16 cellular contexts compared by ENCODE assay signal in the genomic region with DNA sequence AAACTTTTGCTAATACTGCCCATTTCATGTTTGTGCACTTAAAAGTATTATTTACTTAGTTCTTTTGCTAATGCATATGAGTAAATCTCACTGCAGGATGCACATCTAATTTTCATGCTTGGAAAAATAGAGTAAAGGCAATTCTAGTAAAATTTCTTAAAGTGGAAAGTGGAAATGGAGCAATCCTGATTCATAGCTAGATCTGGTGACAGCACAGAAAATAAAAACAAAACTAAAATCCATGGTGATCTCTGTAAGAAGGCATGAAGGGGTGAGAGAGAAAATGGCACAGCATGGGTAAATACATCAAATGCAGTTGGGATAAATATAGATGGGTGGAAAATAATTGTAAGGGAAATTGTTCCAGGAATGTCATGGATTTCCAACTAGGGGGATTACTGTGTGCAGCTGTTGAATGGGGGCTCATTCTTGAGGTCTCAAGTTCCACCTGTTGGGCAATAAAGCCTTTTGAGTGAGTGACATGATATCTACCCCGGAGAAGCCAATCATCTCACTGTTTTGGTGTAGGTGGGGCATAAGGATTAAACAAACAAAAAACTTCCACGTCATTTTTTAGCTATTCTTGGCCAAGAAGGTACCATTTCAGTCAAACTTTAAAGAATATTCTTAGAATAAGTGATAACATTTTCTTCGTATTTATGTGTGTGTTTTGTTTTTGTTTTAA. TPM values are rescaled to one million over a fixed set of nuclear protein-coding genes. Genes with fewer than 3 reads are reported as not detected.
DNase-seq lines count a peak whose midpoint lies in the region; ATAC-seq and TF ChIP-seq lines count a peak whose summit lies in the region.
"Had no signal": no experiment of that assay in that cellular context is flagged by ENCODE, and none has a peak within 500 bp of the region (broad histone marks: within the 10 kb centered on the region; RNA-seq: fewer than 3 reads in every experiment).

No MANE protein-coding gene starts in this region.

- H3K27me3 ChIP-seq in Caco-2 (replicated peaks; ENCODE audit: control insufficient read depth, insufficient read depth, low read length), result no peaks in the 10 kb centered on the region
- H3K27me3 ChIP-seq: BLaER1 treated with 17β-estradiol and CSF1 and Interleukin-3, amounts not matched to agents 10 nM and 100 nM had no signal

- no peaks in the 10 kb centered on the region for H3K27me3 Mint-ChIP-seq in Caco-2 (ENCODE audit: insufficient read depth, unreplicated experiment)
- H3K27me3 Mint-ChIP-seq in activated CD8-positive, alpha-beta memory T cell treated with anti-CD3 and anti-CD28 coated beads, Interleukin-2, amount 10 ng/mL, durations not matched to agents 7 days and 5 days, result peaks cover 8% of the 10 kb centered on the region

- peaks cover 60% of the 10 kb centered on the region for H3K4me1 ChIP-seq in Caco-2

- H3K4me3 ChIP-seq in Caco-2 (ENCODE audit: low read depth, low read length), result no peak overlapping the region
- H3K4me3 ChIP-seq: BLaER1 treated with 17β-estradiol and CSF1 and Interleukin-3, amounts not matched to agents 10 nM and 100 nM; PC-9 had no signal

- peak overlapping the region; percentile 5 for H3K4me3 Mint-ChIP-seq in Caco-2 (ENCODE audit: unreplicated experiment)
- H3K4me3 Mint-ChIP-seq in activated CD8-positive, alpha-beta memory T cell treated with anti-CD3 and anti-CD28 coated beads, Interleukin-2, amount 10 ng/mL, durations not matched to agents 7 days and 5 days, result no peak overlapping the region
- H3K4me3 Mint-ChIP-seq: activated CD8-positive, alpha-beta T cell treated with anti-CD3 and anti-CD28 coated beads, Interleukin-2, amount 10 ng/mL, durations not matched to agents 7 days and 5 days had no signal

- no peaks in the 10 kb centered on the region for H3K36me3 ChIP-seq in Caco-2 (ENCODE audit: control insufficient read depth, insufficient read depth, low read length)
- H3K36me3 ChIP-seq: BLaER1 treated with 17β-estradiol and CSF1 and Interleukin-3, amounts not matched to agents 10 nM and 100 nM had no signal

- DNase-seq in ACHN, result peak; percentile 42
- no peak for DNase-seq in Caco-2
- peak; percentile 2 for DNase-seq in NCI-H69 (lab: John Stamatoyannopoulos, UW)
- peak; percentile 30 for DNase-seq in iris pigment epithelial cell (ENCODE audit: low read depth)
- DNase-seq in T-helper 2 cell, result no peak
- no peak for DNase-seq in activated CD8-positive, alpha-beta memory T cell treated with anti-CD3 and anti-CD28 coated beads, Interleukin-2, amount 10 ng/mL, durations not matched to agents 7 days and 5 days
- DNase-seq: activated CD8-positive, alpha-beta T cell treated with anti-CD3 and anti-CD28 coated beads, Interleukin-2, amount 10 ng/mL, durations not matched to agents 7 days and 5 days; anterior cingulate cortex; PC-9; retina; stimulated activated CD4-positive, alpha-beta T cell treated with anti-CD3 and anti-CD28 coated beads, Interleukin-2, amount 100 ng/mL, for 24 hours; substantia nigra had no signal

- POLR2A ChIA-PET in Caco-2 (lab: Charles Lee), result interaction anchor here (0.7 kb wide), 1 partner anchor 691 kb away, joined by 5 read pairs; no protein-coding TSS in a partner anchor

- H3K4me1 Mint-ChIP-seq in Caco-2 (ENCODE audit: low read depth, unreplicated experiment), result peaks cover 65% of the 10 kb centered on the region
- H3K4me1 Mint-ChIP-seq in activated CD8-positive, alpha-beta memory T cell treated with anti-CD3 and anti-CD28 coated beads, Interleukin-2, amount 10 ng/mL, durations not matched to agents 7 days and 5 days, result peaks cover 30% of the 10 kb centered on the region

- BruUV-seq in Caco-2 (replicated peaks; lab: Mats Ljungman, UMichigan), result no TSS peak

- H3K9me3 ChIP-seq in Caco-2, result no peaks in the 10 kb centered on the region
- H3K9me3 ChIP-seq: BLaER1 treated with 17β-estradiol and CSF1 and Interleukin-3, amounts not matched to agents 10 nM and 100 nM had no signal

- intact Hi-C loops in Caco-2 (cut with micrococcal nuclease; ENCODE audit: unreplicated experiment), result loop anchor here (5.0 kb wide), 1 partner anchor 328 kb away; no protein-coding TSS in a partner anchor

- H3K9me3 Mint-ChIP-seq in Caco-2 (ENCODE audit: unreplicated experiment), result no peaks in the 10 kb centered on the region
- H3K9me3 Mint-ChIP-seq in activated CD8-positive, alpha-beta memory T cell treated with anti-CD3 and anti-CD28 coated beads, Interleukin-2, amount 10 ng/mL, durations not matched to agents 7 days and 5 days (ENCODE audit: low read depth), result no peaks in the 10 kb centered on the region
- H3K9me3 Mint-ChIP-seq: activated T-helper 17 cell treated with anti-CD3 and anti-CD28 coated beads, Interleukin-2, amount 50 U/mL, for 72 hours had no signal

- no peaks in the 10 kb centered on the region for H3K36me3 Mint-ChIP-seq in Caco-2 (ENCODE audit: insufficient read depth, unreplicated experiment)
- no peaks in the 10 kb centered on the region for H3K36me3 Mint-ChIP-seq in activated CD8-positive, alpha-beta memory T cell treated with anti-CD3 and anti-CD28 coated beads, Interleukin-2, amount 10 ng/mL, durations not matched to agents 7 days and 5 days

- CTCF ChIA-PET in Caco-2 (lab: Charles Lee), result no interaction called here
- CTCF ChIA-PET in activated CD8-positive, alpha-beta memory T cell treated with anti-CD3 and anti-CD28 coated beads, Interleukin-2, amount 10 ng/mL, durations not matched to agents 7 days and 5 days (lab: Charles Lee), result interaction anchor here (0.6 to 1.2 kb wide), 4 partner anchors 8 to 396 kb away, joined by 3 read pairs; no protein-coding TSS in a partner anchor

- TF ChIP-seq CTCF in Caco-2 (IDR thresholded peaks at IDR 0.05; ENCODE audit: insufficient read depth in 1 of 2, low read depth in 1 of 2, low read length in 1 of 2, severe bottlenecking in 1 of 2, unreplicated experiment in 1 of 2), result no peak

- in situ Hi-C loops in ACHN (cut with HindIII; ENCODE audit: low pct_ligation_motif_present, low pct_unique_long_range_greater_than_20kb, low sequenced_read_pairs), result no loop called here

- ATAC-seq in activated CD8-positive, alpha-beta memory T cell treated with anti-CD3 and anti-CD28 coated beads, Interleukin-2, amount 10 ng/mL, durations not matched to agents 7 days and 5 days, result no peak
- ATAC-seq in HG02642 (IDR thresholded peaks at IDR 0.05; ENCODE audit: poor library complexity, unreplicated experiment), result no peak
- ATAC-seq: activated CD8-positive, alpha-beta T cell treated with anti-CD3 and anti-CD28 coated beads, Interleukin-2, amount 10 ng/mL, durations not matched to agents 7 days and 5 days; activated T-helper 17 cell treated with anti-CD3 and anti-CD28 coated beads, Interleukin-2, amount 50 U/mL, for 72 hours; SK-N-SH treated with all-trans-retinoic acid at 6 μM for 48 hours had no signal

- H3K27ac Mint-ChIP-seq in Caco-2 (ENCODE audit: unreplicated experiment), result peak overlapping the region; percentile 53
- no peak overlapping the region for H3K27ac Mint-ChIP-seq in activated CD8-positive, alpha-beta memory T cell treated with anti-CD3 and anti-CD28 coated beads, Interleukin-2, amount 10 ng/mL, durations not matched to agents 7 days and 5 days
- H3K27ac Mint-ChIP-seq: activated CD8-positive, alpha-beta T cell treated with anti-CD3 and anti-CD28 coated beads, Interleukin-2, amount 10 ng/mL, durations not matched to agents 7 days and 5 days; activated T-helper 17 cell treated with anti-CD3 and anti-CD28 coated beads, Interleukin-2, amount 50 U/mL, for 72 hours had no signal

RNA-seq across cellular contexts. Expression of a gene that starts 1.7 kb away (rescaled TPM):
- 52.2 and 62.5 TPM in 2 replicates for total RNA-seq in Caco-2 (2022)
- 10 to 100 TPM in 1 of 2 experiments, 1 to 10 TPM in 1; 8.7 to 13.6 TPM for total RNA-seq in activated CD8-positive, alpha-beta memory T cell treated with anti-CD3 and anti-CD28 coated beads, Interleukin-2, amount 10 ng/mL, durations not matched to agents 7 days and 5 days

Comparison
In these comparisons a context has a peak if more than half of its experiments do, and no peak if none do; other contexts are left out.
1. DNase-seq: peak in ACHN (single experiment), NCI-H69 (single experiment) and iris pigment epithelial cell (single experiment); none in Caco-2 (0 of 2), T-helper 2 cell (0 of 5) and activated CD8-positive, alpha-beta memory T cell treated with anti-CD3 and anti-CD28 coated beads, Interleukin-2, amount 10 ng/mL, durations not matched to agents 7 days and 5 days (single experiment).